In genomic region chr5:174426388-174426787, GRCh38 we compare ENCODE assay signal across 19 cellular contexts.
"Had no signal": no experiment of that assay in that cellular context is flagged by ENCODE, and none has a peak within 500 bp of the region (broad histone marks: within the 10 kb centered on the region; RNA-seq: fewer than 3 reads in every experiment).

No MANE protein-coding gene starts in this region.

- H3K4me3 ChIP-seq: colonic mucosa, gastrocnemius medialis, lower lobe of right lung, mucosa of descending colon, pancreas, right lobe of liver, thyroid gland had no signal

- DNase-seq: colonic mucosa; effector CD8-positive, alpha-beta T cell; foreskin fibroblast; gastrocnemius medialis; head of caudate nucleus; left ventricle myocardium superior; lower lobe of right lung; mucosa of descending colon; naive B cell; pancreas; right lobe of liver; stimulated activated CD4-positive, alpha-beta T cell treated with anti-CD3 and anti-CD28 coated beads, Interleukin-12 subunit alpha, Interleukin-12 subunit beta, amount 100 ng/mL, for 4 hours; stimulated activated CD4-positive, alpha-beta T cell treated with anti-CD3 and anti-CD28 coated beads, Interleukin-1b, Interleukin-23, amount 100 ng/mL, for 48 hours; stimulated activated CD4-positive, alpha-beta T cell treated with anti-CD3 and anti-CD28 coated beads, Interleukin-4, amount 100 ng/mL, for 1 hour; stimulated activated CD8-positive, alpha-beta memory T cell treated with anti-CD3 and anti-CD28 coated beads, Interleukin-4, amount 100 ng/mL, for 48 hours; stimulated activated naive CD4-positive, alpha-beta T cell; stimulated activated naive CD8-positive, alpha-beta T cell treated with anti-CD3 and anti-CD28 coated beads, Interleukin-15, amount 100 ng/mL, for 72 hours; thyroid gland had no signal

- H3K4me1 ChIP-seq: colonic mucosa, lower lobe of right lung, pancreas, right lobe of liver, thyroid gland had no signal

- H3K27me3 ChIP-seq: colonic mucosa, gastrocnemius medialis, pancreas, right lobe of liver, thyroid gland had no signal

- H3K9me3 ChIP-seq: colonic mucosa, gastrocnemius medialis, lower lobe of right lung, mucosa of descending colon, neutrophil, pancreas, right lobe of liver, thyroid gland had no signal

- H3K27ac ChIP-seq: colonic mucosa, gastrocnemius medialis, lower lobe of right lung, neutrophil, pancreas, right lobe of liver, thyroid gland had no signal

- H3K36me3 ChIP-seq: colonic mucosa, gastrocnemius medialis, lower lobe of right lung, neutrophil, pancreas, right lobe of liver, thyroid gland had no signal

- ATAC-seq: gastrocnemius medialis, left ventricle myocardium superior, lower lobe of right lung, mucosa of descending colon, pancreas, right lobe of liver had no signal
